Comparison of ENCODE assay signal across 23 cellular contexts in genomic region chr5:158387499-158387898, GRCh38.
"Had no signal": no experiment of that assay in that cellular context is flagged by ENCODE, and none has a peak within 500 bp of the region (broad histone marks: within the 10 kb centered on the region; RNA-seq: fewer than 3 reads in every experiment).

No MANE protein-coding gene starts in this region.

- DNase-seq: activated CD4-positive, alpha-beta T cell treated with anti-CD3 and anti-CD28 coated beads for 1 hour; activated CD4-positive, alpha-beta T cell treated with anti-CD3 and anti-CD28 coated beads, Interleukin-2, amount 50 U/mL, for 1 hour; activated CD8-positive, alpha-beta T cell treated with anti-CD3 and anti-CD28 coated beads, Interleukin-2, amount 10 ng/mL, durations not matched to agents 7 days and 5 days; activated gamma-delta T cell; anterior cingulate cortex; heart right ventricle; kidney; left ventricle myocardium superior; mammary epithelial cell; right lobe of liver; stimulated activated CD4-positive, alpha-beta T cell treated with anti-CD3 and anti-CD28 coated beads, Interleukin-2, amount 100 ng/mL, for 24 hours; stimulated activated naive CD8-positive, alpha-beta T cell treated with anti-CD3 and anti-CD28 coated beads, Interleukin-15, amount 100 ng/mL, for 72 hours had no signal

- FAIRE-seq: kidney, TTC549 had no signal

- H3K27ac ChIP-seq: epithelial cell of prostate, heart right ventricle, parathyroid adenoma, right lobe of liver, skin epidermis, tibial nerve had no signal

- H3K9ac ChIP-seq: parathyroid adenoma had no signal

- H3K4me3 ChIP-seq: heart right ventricle, right lobe of liver, skin epidermis, tibial nerve had no signal

- H2AFZ ChIP-seq: parathyroid adenoma had no signal

- H3K36me3 Mint-ChIP-seq: activated naive CD4-positive, alpha-beta T cell treated with anti-CD3 and anti-CD28 coated beads, Interleukin-2, amount 50 U/mL, for 24 hours; brain; mesothelial cell of epicardium; stimulated activated effector memory CD8-positive, alpha-beta T cell treated with anti-CD3 and anti-CD28 coated beads, Interleukin-12 subunit alpha, Interleukin-12 subunit beta, amount 100 ng/mL, for 72 hours had no signal

- H3K4me1 ChIP-seq: parathyroid adenoma had no signal

- H3K27me3 Mint-ChIP-seq: activated naive CD4-positive, alpha-beta T cell treated with anti-CD3 and anti-CD28 coated beads, Interleukin-2, amount 50 U/mL, for 24 hours; brain; stimulated activated naive CD8-positive, alpha-beta T cell treated with anti-CD3 and anti-CD28 coated beads, Interleukin-15, amount 100 ng/mL, for 72 hours had no signal

- H3K27ac Mint-ChIP-seq: activated CD8-positive, alpha-beta T cell treated with anti-CD3 and anti-CD28 coated beads, Interleukin-2, amount 10 ng/mL, durations not matched to agents 7 days and 5 days; activated naive CD4-positive, alpha-beta T cell treated with anti-CD3 and anti-CD28 coated beads, Interleukin-2, amount 50 U/mL, for 24 hours; activated T-helper 1 cell treated with anti-CD3 and anti-CD28 coated beads, Interleukin-12 subunit alpha, Interleukin-12 subunit beta, Interleukin-2, Interleukin-4 antibody, amounts not matched to agents 30 ng/mL and 10 ng/mL and 1 ng/mL, durations not matched to agents 14 hours and 24 hours and 36 hours; mesothelial cell of epicardium; nephron; stimulated activated effector memory CD8-positive, alpha-beta T cell treated with anti-CD3 and anti-CD28 coated beads, Interleukin-12 subunit alpha, Interleukin-12 subunit beta, amount 100 ng/mL, for 72 hours had no signal

- H3K4me1 Mint-ChIP-seq: activated naive CD4-positive, alpha-beta T cell treated with anti-CD3 and anti-CD28 coated beads, Interleukin-2, amount 50 U/mL, for 24 hours; mesothelial cell of epicardium; stimulated activated effector memory CD8-positive, alpha-beta T cell treated with anti-CD3 and anti-CD28 coated beads, Interleukin-12 subunit alpha, Interleukin-12 subunit beta, amount 100 ng/mL, for 72 hours; stimulated activated naive CD8-positive, alpha-beta T cell treated with anti-CD3 and anti-CD28 coated beads, Interleukin-15, amount 100 ng/mL, for 72 hours had no signal

- H3K36me3 ChIP-seq: heart right ventricle, right lobe of liver, tibial nerve had no signal

- H3K9me3 ChIP-seq: right lobe of liver, tibial nerve had no signal

- H3K4me3 Mint-ChIP-seq: activated CD8-positive, alpha-beta T cell treated with anti-CD3 and anti-CD28 coated beads, Interleukin-2, amount 10 ng/mL, durations not matched to agents 7 days and 5 days; activated naive CD4-positive, alpha-beta T cell treated with anti-CD3 and anti-CD28 coated beads, Interleukin-2, amount 50 U/mL, for 24 hours; activated T-helper 1 cell treated with anti-CD3 and anti-CD28 coated beads, Interleukin-12 subunit alpha, Interleukin-12 subunit beta, Interleukin-2, Interleukin-4 antibody, amounts not matched to agents 30 ng/mL and 10 ng/mL and 1 ng/mL, durations not matched to agents 14 hours and 24 hours and 36 hours; brain; mesothelial cell of epicardium; nephron; stimulated activated effector memory CD8-positive, alpha-beta T cell treated with anti-CD3 and anti-CD28 coated beads, Interleukin-12 subunit alpha, Interleukin-12 subunit beta, amount 100 ng/mL, for 72 hours; stimulated activated naive CD8-positive, alpha-beta T cell treated with anti-CD3 and anti-CD28 coated beads, Interleukin-15, amount 100 ng/mL, for 72 hours had no signal

- H3K27me3 ChIP-seq: heart right ventricle, right lobe of liver, tibial nerve had no signal

- H3K9me3 Mint-ChIP-seq: activated naive CD4-positive, alpha-beta T cell treated with anti-CD3 and anti-CD28 coated beads, Interleukin-2, amount 50 U/mL, for 24 hours; brain; nephron; stimulated activated effector memory CD8-positive, alpha-beta T cell treated with anti-CD3 and anti-CD28 coated beads, Interleukin-12 subunit alpha, Interleukin-12 subunit beta, amount 100 ng/mL, for 72 hours had no signal

- H3K79me2 ChIP-seq: parathyroid adenoma had no signal
